In the genomic region with DNA sequence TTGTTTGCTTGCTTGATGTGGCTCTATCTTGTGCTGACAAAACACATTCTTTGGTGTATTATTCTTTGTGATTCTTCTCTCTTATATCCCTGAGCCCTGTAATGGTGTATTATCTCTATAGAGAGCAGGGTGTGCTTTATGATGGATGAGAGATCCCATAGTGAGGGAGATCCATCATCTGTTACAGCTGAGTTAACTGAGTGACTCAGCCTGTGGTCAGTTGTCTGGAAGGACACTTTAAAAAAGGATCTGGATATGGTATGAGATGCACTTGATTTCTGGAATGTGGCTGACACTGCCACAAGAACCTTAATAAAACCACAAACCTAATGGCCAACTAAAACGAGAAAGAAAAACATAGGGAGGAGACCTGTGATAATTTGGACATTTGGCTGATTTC, we compare ENCODE assay signal across 13 cellular contexts.
A peak's percentile ranks its signal among the peaks of the same experiment; 100 is the strongest.
DNase-seq lines count a peak whose midpoint lies in the region; ATAC-seq and TF ChIP-seq lines count a peak whose summit lies in the region.
"Had no signal": no experiment of that assay in that cellular context is flagged by ENCODE, and none has a peak within 500 bp of the region (broad histone marks: within the 10 kb centered on the region; RNA-seq: fewer than 3 reads in every experiment).

No MANE protein-coding gene starts in this region.

- POLR2A ChIA-PET in PC-3 (lab: Charles Lee; ENCODE audit: unreplicated experiment): no interaction called here

- H3K4me1 Mint-ChIP-seq in GM23338: peaks cover 34% of the 10 kb centered on the region
- no peaks in the 10 kb centered on the region for H3K4me1 Mint-ChIP-seq in stimulated activated memory B cell treated with anti-CD40 and anti-IgM and Interleukin-4, amounts not matched to agents 10 μg/mL and 1 μg/mL and 100 μg/mL, for 72 hours
- H3K4me1 Mint-ChIP-seq: activated naive CD8-positive, alpha-beta T cell treated with anti-CD3 and anti-CD28 coated beads, Interleukin-2, amount 10 ng/mL, durations not matched to agents 7 days and 5 days had no signal

- BruUV-seq in PC-3 (replicated peaks; lab: Mats Ljungman, UMichigan): no TSS peak

- peaks cover 48% of the 10 kb centered on the region for H3K4me1 ChIP-seq in GM23338 (ENCODE audit: insufficient read depth)
- peaks cover 43% of the 10 kb centered on the region for H3K4me1 ChIP-seq in PC-3 (ENCODE audit: insufficient read depth, low read length)
- H3K4me1 ChIP-seq: neural progenitor cell had no signal

- no peak overlapping the region for H3K9ac ChIP-seq in PC-3 (ENCODE audit: low read length)
- H3K9ac ChIP-seq: neural progenitor cell had no signal

- H3F3A ChIP-seq in GM23338 (replicated peaks; ENCODE audit: low read depth): no peaks in the 10 kb centered on the region
- H3F3A ChIP-seq in PC-3 (ENCODE audit: low read length, unreplicated experiment): peaks cover 5% of the 10 kb centered on the region

- H2AFZ ChIP-seq in GM23338 (no peak overlapping the region), PC-3 (ENCODE audit: low read length) (no peak overlapping the region)
- H2AFZ ChIP-seq: neural progenitor cell had no signal

- TF ChIP-seq CTCF in GM23338 (conservative IDR thresholded peaks at IDR 0.05; ENCODE audit: low read depth in 2 of 2): no peak
- no peak for TF ChIP-seq CTCF in PC-3 (conservative IDR thresholded peaks at IDR 0.05; ENCODE audit: low read depth, low read length)
- no peak for TF ChIP-seq CTCF in epithelial cell of proximal tubule (conservative IDR thresholded peaks at IDR 0.05; ENCODE audit: low read depth, low read length)

- H3K9me3 Mint-ChIP-seq in GM23338: no peaks in the 10 kb centered on the region
- H3K9me3 Mint-ChIP-seq in stimulated activated memory B cell treated with anti-CD40 and anti-IgM and Interleukin-4, amounts not matched to agents 10 μg/mL and 1 μg/mL and 100 μg/mL, for 72 hours: no peaks in the 10 kb centered on the region
- H3K9me3 Mint-ChIP-seq: activated naive CD8-positive, alpha-beta T cell treated with anti-CD3 and anti-CD28 coated beads, Interleukin-2, amount 10 ng/mL, durations not matched to agents 7 days and 5 days; neural progenitor cell had no signal

- H3K27me3 ChIP-seq in GM23338 (ENCODE audit: insufficient read depth) (no peaks in the 10 kb centered on the region), PC-3 (ENCODE audit: low read length) (no peaks in the 10 kb centered on the region)
- H3K27me3 ChIP-seq: neural progenitor cell had no signal

- no peaks in the 10 kb centered on the region for H3K9me3 ChIP-seq in PC-3 (ENCODE audit: low read length)

- CTCF ChIA-PET in PC-3 (lab: Charles Lee): interaction anchor here (0.6 to 1.6 kb wide), 2 partner anchors 10 kb away, joined by 3 to 5 read pairs; no protein-coding TSS in a partner anchor

- no peaks in the 10 kb centered on the region for H3K9me2 ChIP-seq in GM23338 (ENCODE audit: insufficient read depth)
- no peaks in the 10 kb centered on the region for H3K9me2 ChIP-seq in PC-3 (replicated peaks; ENCODE audit: low read length)

- H3K27ac ChIP-seq in GM23338 (ENCODE audit: low read depth) (no peak overlapping the region), PC-3 (ENCODE audit: low read length) (peak overlapping the region; percentile 29)
- H3K27ac ChIP-seq: neural progenitor cell had no signal

- H4K20me1 ChIP-seq in GM23338 (replicated peaks; ENCODE audit: insufficient read depth): no peaks in the 10 kb centered on the region
- no peaks in the 10 kb centered on the region for H4K20me1 ChIP-seq in PC-3 (ENCODE audit: low read length)

- ATAC-seq in GM23338 (peak; percentile 50), PC-3 (peak; percentile 82)
- ATAC-seq in stimulated activated memory B cell treated with anti-CD40 and anti-IgM and Interleukin-4, amounts not matched to agents 10 μg/mL and 1 μg/mL and 100 μg/mL, for 72 hours: no peak
- ATAC-seq: activated CD8-positive, alpha-beta T cell treated with anti-CD3 and anti-CD28 coated beads, Interleukin-2, amount 10 ng/mL, durations not matched to agents 7 days and 5 days had no signal

- H3K4me3 ChIP-seq in GM23338 (no peak overlapping the region), PC-3 (ENCODE audit: low read length) (no peak overlapping the region), epithelial cell of proximal tubule (ENCODE audit: low read depth, low read length) (no peak overlapping the region), skeletal muscle cell (ENCODE audit: low read depth, low read length) (no peak overlapping the region)
- H3K4me3 ChIP-seq: neural progenitor cell had no signal

- H3K79me2 ChIP-seq in GM23338 (replicated peaks; ENCODE audit: insufficient read depth) (no peaks in the 10 kb centered on the region), PC-3 (ENCODE audit: low read length) (no peaks in the 10 kb centered on the region)

- DNase-seq in GM23338 (ENCODE audit: low spot score) (no peak), PC-3 (peak; percentile 85), epithelial cell of proximal tubule (ENCODE audit: low read depth) (peak; percentile 60), skeletal muscle cell (ENCODE audit: low read depth) (peak; percentile 78), NCI-H345 (lab: John Stamatoyannopoulos, UW) (no peak), cortex of kidney (lab: John Stamatoyannopoulos, UW) (no peak)
- DNase-seq: activated CD8-positive, alpha-beta T cell treated with anti-CD3 and anti-CD28 coated beads, Interleukin-2, amount 10 ng/mL, durations not matched to agents 7 days and 5 days; activated naive CD8-positive, alpha-beta T cell treated with anti-CD3 and anti-CD28 coated beads, Interleukin-2, amount 10 ng/mL, durations not matched to agents 7 days and 5 days; DMS153; KBM-7; T-helper 1 cell had no signal

- H3K36me3 ChIP-seq in GM23338 (ENCODE audit: insufficient read depth): no peaks in the 10 kb centered on the region
- H3K36me3 ChIP-seq in PC-3 (ENCODE audit: low read depth, low read length): no peaks in the 10 kb centered on the region
- H3K36me3 ChIP-seq: neural progenitor cell had no signal

- H3K4me2 ChIP-seq in GM23338: no peak overlapping the region
- H3K4me2 ChIP-seq in PC-3 (ENCODE audit: low read length): peak overlapping the region; percentile 3
- H3K4me2 ChIP-seq: neural progenitor cell had no signal

- no peak overlapping the region for H3K4me3 Mint-ChIP-seq in GM23338
- no peak overlapping the region for H3K4me3 Mint-ChIP-seq in stimulated activated memory B cell treated with anti-CD40 and anti-IgM and Interleukin-4, amounts not matched to agents 10 μg/mL and 1 μg/mL and 100 μg/mL, for 72 hours
- H3K4me3 Mint-ChIP-seq: activated CD8-positive, alpha-beta T cell treated with anti-CD3 and anti-CD28 coated beads, Interleukin-2, amount 10 ng/mL, durations not matched to agents 7 days and 5 days; activated naive CD8-positive, alpha-beta T cell treated with anti-CD3 and anti-CD28 coated beads, Interleukin-2, amount 10 ng/mL, durations not matched to agents 7 days and 5 days; neural progenitor cell had no signal

- no peaks in the 10 kb centered on the region for H3K36me3 Mint-ChIP-seq in GM23338 (ENCODE audit: low read depth)
- H3K36me3 Mint-ChIP-seq in stimulated activated memory B cell treated with anti-CD40 and anti-IgM and Interleukin-4, amounts not matched to agents 10 μg/mL and 1 μg/mL and 100 μg/mL, for 72 hours: no peaks in the 10 kb centered on the region
- H3K36me3 Mint-ChIP-seq: activated naive CD8-positive, alpha-beta T cell treated with anti-CD3 and anti-CD28 coated beads, Interleukin-2, amount 10 ng/mL, durations not matched to agents 7 days and 5 days; neural progenitor cell had no signal

- no peak overlapping the region for H3K27ac Mint-ChIP-seq in GM23338
- H3K27ac Mint-ChIP-seq in stimulated activated memory B cell treated with anti-CD40 and anti-IgM and Interleukin-4, amounts not matched to agents 10 μg/mL and 1 μg/mL and 100 μg/mL, for 72 hours: no peak overlapping the region
- H3K27ac Mint-ChIP-seq: activated CD8-positive, alpha-beta T cell treated with anti-CD3 and anti-CD28 coated beads, Interleukin-2, amount 10 ng/mL, durations not matched to agents 7 days and 5 days; activated naive CD8-positive, alpha-beta T cell treated with anti-CD3 and anti-CD28 coated beads, Interleukin-2, amount 10 ng/mL, durations not matched to agents 7 days and 5 days; neural progenitor cell had no signal

- intact Hi-C loops in PC-3 (cut with micrococcal nuclease): no loop called here

- H3K27me3 Mint-ChIP-seq in GM23338 (ENCODE audit: insufficient read depth, low read depth, poor library complexity): peaks cover 2% of the 10 kb centered on the region
- H3K27me3 Mint-ChIP-seq in stimulated activated memory B cell treated with anti-CD40 and anti-IgM and Interleukin-4, amounts not matched to agents 10 μg/mL and 1 μg/mL and 100 μg/mL, for 72 hours: no peaks in the 10 kb centered on the region
- H3K27me3 Mint-ChIP-seq: activated naive CD8-positive, alpha-beta T cell treated with anti-CD3 and anti-CD28 coated beads, Interleukin-2, amount 10 ng/mL, durations not matched to agents 7 days and 5 days had no signal

TF ChIP-seq in GM23338, 12 proteins besides CTCF, POLR2A, EP300 and RAD21 (continues in another document):
- TF ChIP-seq CREB1 (CRISPR knock-in tag; IDR thresholded peaks at IDR 0.05; ENCODE audit: low read depth): no peak
- no peak for TF ChIP-seq EZH2phosphoT487 (IDR thresholded peaks at IDR 0.05; ENCODE audit: unreplicated experiment)
- TF ChIP-seq EZH2 (IDR thresholded peaks at IDR 0.05; ENCODE audit: low read depth, unreplicated experiment): no peak
- TF ChIP-seq, protein P1, sequence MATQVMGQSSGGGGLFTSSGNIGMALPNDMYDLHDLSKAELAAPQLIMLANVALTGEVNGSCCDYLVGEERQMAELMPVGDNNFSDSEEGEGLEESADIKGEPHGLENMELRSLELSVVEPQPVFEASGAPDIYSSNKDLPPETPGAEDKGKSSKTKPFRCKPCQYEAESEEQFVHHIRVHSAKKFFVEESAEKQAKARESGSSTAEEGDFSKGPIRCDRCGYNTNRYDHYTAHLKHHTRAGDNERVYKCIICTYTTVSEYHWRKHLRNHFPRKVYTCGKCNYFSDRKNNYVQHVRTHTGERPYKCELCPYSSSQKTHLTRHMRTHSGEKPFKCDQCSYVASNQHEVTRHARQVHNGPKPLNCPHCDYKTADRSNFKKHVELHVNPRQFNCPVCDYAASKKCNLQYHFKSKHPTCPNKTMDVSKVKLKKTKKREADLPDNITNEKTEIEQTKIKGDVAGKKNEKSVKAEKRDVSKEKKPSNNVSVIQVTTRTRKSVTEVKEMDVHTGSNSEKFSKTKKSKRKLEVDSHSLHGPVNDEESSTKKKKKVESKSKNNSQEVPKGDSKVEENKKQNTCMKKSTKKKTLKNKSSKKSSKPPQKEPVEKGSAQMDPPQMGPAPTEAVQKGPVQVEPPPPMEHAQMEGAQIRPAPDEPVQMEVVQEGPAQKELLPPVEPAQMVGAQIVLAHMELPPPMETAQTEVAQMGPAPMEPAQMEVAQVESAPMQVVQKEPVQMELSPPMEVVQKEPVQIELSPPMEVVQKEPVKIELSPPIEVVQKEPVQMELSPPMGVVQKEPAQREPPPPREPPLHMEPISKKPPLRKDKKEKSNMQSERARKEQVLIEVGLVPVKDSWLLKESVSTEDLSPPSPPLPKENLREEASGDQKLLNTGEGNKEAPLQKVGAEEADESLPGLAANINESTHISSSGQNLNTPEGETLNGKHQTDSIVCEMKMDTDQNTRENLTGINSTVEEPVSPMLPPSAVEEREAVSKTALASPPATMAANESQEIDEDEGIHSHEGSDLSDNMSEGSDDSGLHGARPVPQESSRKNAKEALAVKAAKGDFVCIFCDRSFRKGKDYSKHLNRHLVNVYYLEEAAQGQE (IDR thresholded peaks at IDR 0.05; ENCODE audit: unreplicated experiment): no peak
- TF ChIP-seq JUNB (IDR thresholded peaks at IDR 0.05; ENCODE audit: unreplicated experiment): no peak

Comparison
In these comparisons a context has a peak if more than half of its experiments do, and no peak if none do; other contexts are left out.
1. DNase-seq: peak in PC-3 (single experiment), epithelial cell of proximal tubule (single experiment) and skeletal muscle cell (single experiment); none in GM23338 (single experiment), NCI-H345 (single experiment) and cortex of kidney (single experiment).